Comparison of ENCODE assay signal across 15 cellular contexts in the genomic region with DNA sequence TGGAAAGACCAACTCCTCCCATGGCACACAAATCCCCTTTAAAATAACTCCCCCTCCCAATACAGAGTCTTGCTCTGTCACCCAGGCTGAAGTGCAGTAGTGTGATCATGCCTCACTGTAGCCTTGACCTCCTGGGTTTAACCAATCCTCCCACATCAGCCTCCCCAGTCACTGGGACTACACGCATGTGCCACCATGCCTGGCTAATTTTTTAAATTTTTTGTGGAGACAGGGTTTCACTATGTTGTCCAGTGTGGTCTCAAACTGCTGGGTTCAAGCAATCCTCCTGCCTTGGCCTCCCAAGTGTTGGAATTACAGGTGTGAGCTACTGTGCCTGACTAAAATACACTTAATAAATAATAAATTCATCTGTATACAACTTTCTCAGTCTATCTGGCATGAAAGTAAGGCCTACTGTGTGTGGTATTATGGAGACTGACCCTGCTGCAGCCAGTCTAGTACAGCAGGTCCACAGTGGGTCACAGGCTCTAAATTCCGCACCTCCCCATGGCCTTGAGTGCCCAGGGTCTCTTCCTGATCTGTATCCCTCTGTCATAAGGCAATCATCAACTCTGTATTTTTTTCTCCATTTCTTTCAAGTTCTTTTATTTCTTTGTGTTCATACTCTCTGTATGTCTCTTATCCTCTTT.
DNase-seq lines count a peak whose midpoint lies in the region; ATAC-seq, FAIRE-seq and TF ChIP-seq lines count a peak whose summit lies in the region.
"Had no signal": no experiment of that assay in that cellular context is flagged by ENCODE, and none has a peak within 500 bp of the region (broad histone marks: within the 10 kb centered on the region; RNA-seq: fewer than 3 reads in every experiment).

No MANE protein-coding gene starts in this region.

- H3K36me3 ChIP-seq in lung (ENCODE audit: control insufficient read depth in 2 of 2, insufficient read depth in 2 of 2, low read length in 2 of 2) (peaks cover 2% of the 10 kb centered on the region in 2 donors), upper lobe of right lung (no peaks in the 10 kb centered on the region), psoas muscle (ENCODE audit: insufficient read depth in 1 of 2, low read depth in 1 of 2) (no peaks in the 10 kb centered on the region)
- H3K36me3 ChIP-seq: sigmoid colon had no signal

- H3K27me3 Mint-ChIP-seq in activated CD4-positive, alpha-beta T cell treated with anti-CD3 and anti-CD28 coated beads, Interleukin-2, amount 10 ng/mL, durations not matched to agents 7 days and 5 days = no peaks in the 10 kb centered on the region
- H3K27me3 Mint-ChIP-seq in activated CD4-positive, alpha-beta T cell treated with anti-CD3 and anti-CD28 coated beads, Interleukin-2, amount 10 ng/mL, durations not matched to agents 24 days and 14 days = no peaks in the 10 kb centered on the region
- H3K27me3 Mint-ChIP-seq in central memory CD8-positive, alpha-beta T cell = no peaks in the 10 kb centered on the region
- H3K27me3 Mint-ChIP-seq: activated naive CD8-positive, alpha-beta T cell treated with anti-CD3 and anti-CD28 coated beads, Interleukin-2, amount 10 ng/mL, durations not matched to agents 7 days and 5 days; dendritic cell treated with granulocyte-macrophage colony-stimulating factor and Interleukin-4, amounts not matched to agents 40 ng/mL and 50 ng/mL, for 4 days had no signal

- FAIRE-seq in GM19239 (lab: Jason Lieb, UNC) = no peak

- peaks cover 3 to 19% of the 10 kb centered on the region in 2 donors for H3K4me1 ChIP-seq in lung (ENCODE audit: control insufficient read depth in 2 of 2, insufficient read depth in 2 of 2, low read length in 2 of 2)
- H3K4me1 ChIP-seq in upper lobe of right lung = peaks cover 18% of the 10 kb centered on the region
- no peaks in the 10 kb centered on the region for H3K4me1 ChIP-seq in psoas muscle

- intact Hi-C loops in activated CD4-positive, alpha-beta T cell treated with anti-CD3 and anti-CD28 coated beads, Interleukin-2, amount 10 ng/mL, durations not matched to agents 24 days and 14 days (cut with micrococcal nuclease) = no loop called here
- intact Hi-C loops in upper lobe of right lung (cut with DNase I) = no loop called here
- intact Hi-C loops in psoas muscle (cut with DNase I) = no loop called here

- H3K9me3 ChIP-seq in lung (ENCODE audit: control insufficient read depth in 2 of 2, insufficient read depth in 1 of 2, low read length in 1 of 2) (no peaks in the 10 kb centered on the region), upper lobe of right lung (no peaks in the 10 kb centered on the region), psoas muscle (no peaks in the 10 kb centered on the region)
- H3K9me3 ChIP-seq: sigmoid colon had no signal

- H3K9me3 Mint-ChIP-seq in activated CD4-positive, alpha-beta T cell treated with anti-CD3 and anti-CD28 coated beads, Interleukin-2, amount 10 ng/mL, durations not matched to agents 7 days and 5 days = no peaks in the 10 kb centered on the region
- no peaks in the 10 kb centered on the region for H3K9me3 Mint-ChIP-seq in activated CD4-positive, alpha-beta T cell treated with anti-CD3 and anti-CD28 coated beads, Interleukin-2, amount 10 ng/mL, durations not matched to agents 24 days and 14 days
- H3K9me3 Mint-ChIP-seq in central memory CD8-positive, alpha-beta T cell = no peaks in the 10 kb centered on the region
- H3K9me3 Mint-ChIP-seq: activated naive CD8-positive, alpha-beta T cell treated with anti-CD3 and anti-CD28 coated beads, Interleukin-2, amount 10 ng/mL, durations not matched to agents 7 days and 5 days; dendritic cell treated with granulocyte-macrophage colony-stimulating factor and Interleukin-4, amounts not matched to agents 40 ng/mL and 50 ng/mL, for 4 days had no signal

- POLR2A ChIA-PET in activated CD4-positive, alpha-beta T cell treated with anti-CD3 and anti-CD28 coated beads, Interleukin-2, amount 10 ng/mL, durations not matched to agents 7 days and 5 days (lab: Charles Lee) = no interaction called here

- DNase-seq in activated CD4-positive, alpha-beta T cell treated with anti-CD3 and anti-CD28 coated beads, Interleukin-2, amount 10 ng/mL, durations not matched to agents 7 days and 5 days = no peak
- DNase-seq in activated CD4-positive, alpha-beta T cell treated with anti-CD3 and anti-CD28 coated beads, Interleukin-2, amount 10 ng/mL, durations not matched to agents 24 days and 14 days = no peak
- DNase-seq in central memory CD8-positive, alpha-beta T cell (ENCODE audit: low spot score in 2 of 2) = no peak
- no peak for DNase-seq in lung (ENCODE audit: low spot score)
- DNase-seq in upper lobe of right lung = no peak
- DNase-seq in central memory CD4-positive, alpha-beta T cell = no peak
- no peak for DNase-seq in psoas muscle
- no peak for DNase-seq in GM19239 (ENCODE audit: insufficient read length, low spot score)
- DNase-seq: activated CD8-positive, alpha-beta memory T cell treated with anti-CD3 and anti-CD28 coated beads, Interleukin-2, amount 50 U/mL, for 4 hours; activated naive CD8-positive, alpha-beta T cell treated with anti-CD3 and anti-CD28 coated beads, Interleukin-2, amount 10 ng/mL, durations not matched to agents 7 days and 5 days; DMS 273 treated with DMSO at 0.1 percent for 48 hours; sigmoid colon; substantia nigra had no signal

- H3K27me3 ChIP-seq in lung (ENCODE audit: control insufficient read depth, insufficient read depth) = no peaks in the 10 kb centered on the region
- H3K27me3 ChIP-seq in upper lobe of right lung = no peaks in the 10 kb centered on the region
- no peaks in the 10 kb centered on the region for H3K27me3 ChIP-seq in psoas muscle (ENCODE audit: insufficient read depth in 3 of 3, low read length in 2 of 3)
- H3K27me3 ChIP-seq: foreskin keratinocyte, sigmoid colon had no signal

- no peak overlapping the region for H3K4me3 ChIP-seq in lung
- no peak overlapping the region for H3K4me3 ChIP-seq in upper lobe of right lung
- no peak overlapping the region for H3K4me3 ChIP-seq in psoas muscle
- H3K4me3 ChIP-seq: sigmoid colon had no signal

- WGBS in lung, 2 donors = 92 to 100% methylated on average over 2 of the region's 2 CpGs
- 99 to 100% (median 100%) methylated on average over 2 of the region's 2 CpGs for WGBS in psoas muscle, 3 donors

- H3K36me3 Mint-ChIP-seq in activated CD4-positive, alpha-beta T cell treated with anti-CD3 and anti-CD28 coated beads, Interleukin-2, amount 10 ng/mL, durations not matched to agents 7 days and 5 days (ENCODE audit: low read depth) = peaks cover 11% of the 10 kb centered on the region
- peaks cover 18% of the 10 kb centered on the region for H3K36me3 Mint-ChIP-seq in activated CD4-positive, alpha-beta T cell treated with anti-CD3 and anti-CD28 coated beads, Interleukin-2, amount 10 ng/mL, durations not matched to agents 24 days and 14 days (ENCODE audit: low read depth)
- H3K36me3 Mint-ChIP-seq in central memory CD8-positive, alpha-beta T cell (ENCODE audit: insufficient read depth) = peaks cover 6% of the 10 kb centered on the region

- peak overlapping the region; percentile 3 for H3K27ac Mint-ChIP-seq in activated CD4-positive, alpha-beta T cell treated with anti-CD3 and anti-CD28 coated beads, Interleukin-2, amount 10 ng/mL, durations not matched to agents 7 days and 5 days
- no peak overlapping the region for H3K27ac Mint-ChIP-seq in activated CD4-positive, alpha-beta T cell treated with anti-CD3 and anti-CD28 coated beads, Interleukin-2, amount 10 ng/mL, durations not matched to agents 24 days and 14 days
- H3K27ac Mint-ChIP-seq in central memory CD8-positive, alpha-beta T cell (ENCODE audit: low read depth) = peak overlapping the region; percentile 3
- H3K27ac Mint-ChIP-seq: activated naive CD8-positive, alpha-beta T cell treated with anti-CD3 and anti-CD28 coated beads, Interleukin-2, amount 10 ng/mL, durations not matched to agents 7 days and 5 days; dendritic cell treated with granulocyte-macrophage colony-stimulating factor and Interleukin-4, amounts not matched to agents 40 ng/mL and 50 ng/mL, for 4 days had no signal

- H3K27ac ChIP-seq in lung (ENCODE audit: low read depth in 1 of 2, low read length in 1 of 2) = peak overlapping the region in 1 of 2 donors; percentile 89
- H3K27ac ChIP-seq in upper lobe of right lung = peak overlapping the region; percentile 34
- no peak overlapping the region for H3K27ac ChIP-seq in psoas muscle
- H3K27ac ChIP-seq: foreskin keratinocyte had no signal

- no peak for TF ChIP-seq CTCF in lung (IDR thresholded peaks at IDR 0.05; ENCODE audit: control extremely low read depth, extremely low read depth)
- TF ChIP-seq CTCF in upper lobe of right lung (IDR thresholded peaks at IDR 0.05) = no peak
- TF ChIP-seq CTCF in psoas muscle (IDR thresholded peaks at IDR 0.05) = no peak

- ATAC-seq in central memory CD8-positive, alpha-beta T cell (replicated peaks; ENCODE audit: extremely low read depth, poor library complexity, severe bottlenecking) = no peak
- ATAC-seq in lung (ENCODE audit: insufficient read depth, low FRiP score) (peak; percentile 53), upper lobe of right lung (peak; percentile 31), psoas muscle (no peak)

- no peak overlapping the region for H3K4me3 Mint-ChIP-seq in activated CD4-positive, alpha-beta T cell treated with anti-CD3 and anti-CD28 coated beads, Interleukin-2, amount 10 ng/mL, durations not matched to agents 7 days and 5 days
- H3K4me3 Mint-ChIP-seq in activated CD4-positive, alpha-beta T cell treated with anti-CD3 and anti-CD28 coated beads, Interleukin-2, amount 10 ng/mL, durations not matched to agents 24 days and 14 days = no peak overlapping the region
- H3K4me3 Mint-ChIP-seq in central memory CD8-positive, alpha-beta T cell = no peak overlapping the region
- H3K4me3 Mint-ChIP-seq: activated naive CD8-positive, alpha-beta T cell treated with anti-CD3 and anti-CD28 coated beads, Interleukin-2, amount 10 ng/mL, durations not matched to agents 7 days and 5 days; dendritic cell treated with granulocyte-macrophage colony-stimulating factor and Interleukin-4, amounts not matched to agents 40 ng/mL and 50 ng/mL, for 4 days had no signal

- H3K4me1 Mint-ChIP-seq in activated CD4-positive, alpha-beta T cell treated with anti-CD3 and anti-CD28 coated beads, Interleukin-2, amount 10 ng/mL, durations not matched to agents 7 days and 5 days = no peaks in the 10 kb centered on the region
- peaks cover 5% of the 10 kb centered on the region for H3K4me1 Mint-ChIP-seq in activated CD4-positive, alpha-beta T cell treated with anti-CD3 and anti-CD28 coated beads, Interleukin-2, amount 10 ng/mL, durations not matched to agents 24 days and 14 days
- peaks cover 9% of the 10 kb centered on the region for H3K4me1 Mint-ChIP-seq in central memory CD8-positive, alpha-beta T cell

- CTCF ChIA-PET in activated CD4-positive, alpha-beta T cell treated with anti-CD3 and anti-CD28 coated beads, Interleukin-2, amount 10 ng/mL, durations not matched to agents 7 days and 5 days (lab: Charles Lee) = no interaction called here

Comparison
In these comparisons a context has a peak if more than half of its experiments do, and no peak if none do; other contexts are left out.
1. ATAC-seq: peak in lung (single experiment) and upper lobe of right lung (single experiment); none in central memory CD8-positive, alpha-beta T cell (single experiment) and psoas muscle (0 of 4).